23 cellular contexts compared by ENCODE assay signal in genomic region chr2:207515671-207516070, GRCh38. TPM values are rescaled to one million over a fixed set of nuclear protein-coding genes. Genes with fewer than 3 reads are reported as not detected.
A peak's percentile ranks its signal among the peaks of the same experiment; 100 is the strongest.
DNase-seq lines count a peak whose midpoint lies in the region; ATAC-seq, FAIRE-seq and TF ChIP-seq lines count a peak whose summit lies in the region.
"Had no signal": no experiment of that assay in that cellular context is flagged by ENCODE, and none has a peak within 500 bp of the region (broad histone marks: within the 10 kb centered on the region; RNA-seq: fewer than 3 reads in every experiment).

No MANE protein-coding gene starts in this region.

- H3K9me3 Mint-ChIP-seq in activated T-cell treated with anti-CD3 and anti-CD28 coated beads, Interleukin-2, amount 50 U/mL, for 4 hours: peaks cover 3% of the 10 kb centered on the region
- H3K9me3 Mint-ChIP-seq in chondrocyte (ENCODE audit: low read depth): peaks cover 8% of the 10 kb centered on the region
- H3K9me3 Mint-ChIP-seq in stimulated activated effector memory CD8-positive, alpha-beta T cell treated with anti-CD3 and anti-CD28 coated beads, Interleukin-12 subunit alpha, Interleukin-12 subunit beta, amount 100 ng/mL, for 72 hours: no peaks in the 10 kb centered on the region
- H3K9me3 Mint-ChIP-seq: naive B cell had no signal

- DNase-seq in activated T-cell treated with anti-CD3 and anti-CD28 coated beads, Interleukin-2, amount 50 U/mL, for 4 hours: no peak
- DNase-seq in activated T-cell treated with anti-CD3 and anti-CD28 coated beads, Interleukin-2, amount 50 U/mL, for 1 hour: no peak
- DNase-seq in T-helper 17 cell (no peak), chondrocyte (ENCODE audit: low spot score) (no peak), cerebellar cortex (ENCODE audit: low spot score) (no peak), HTR-8/SVneo (ENCODE audit: insufficient read length, low spot score) (no peak)
- no peak for DNase-seq in stimulated activated effector memory CD8-positive, alpha-beta T cell treated with anti-CD3 and anti-CD28 coated beads, Interleukin-12 subunit alpha, Interleukin-12 subunit beta, amount 100 ng/mL, for 72 hours (ENCODE audit: low spot score in 2 of 2)
- DNase-seq: activated CD4-positive, alpha-beta T cell treated with anti-CD3 and anti-CD28 coated beads, Interleukin-2, amount 50 U/mL, for 1 hour; adrenal gland; caudate nucleus; erythroblast; KBM-7; kidney glomerular epithelial cell; naive B cell; NCI-H2029; NCI-H345; ovary; PC-3; right cardiac atrium; SHP77 treated with DMSO at 0.1 percent for 48 hours had no signal

- H3K27me3 Mint-ChIP-seq in activated T-cell treated with anti-CD3 and anti-CD28 coated beads, Interleukin-2, amount 50 U/mL, for 4 hours (ENCODE audit: low read depth): no peaks in the 10 kb centered on the region
- H3K27me3 Mint-ChIP-seq in T-helper 17 cell (no peaks in the 10 kb centered on the region), chondrocyte (ENCODE audit: low read depth) (no peaks in the 10 kb centered on the region)
- H3K27me3 Mint-ChIP-seq: memory B cell, naive B cell had no signal

- H3K27ac Mint-ChIP-seq in T-helper 17 cell: peak overlapping the region; percentile 2
- peak overlapping the region; percentile 77 for H3K27ac Mint-ChIP-seq in chondrocyte (ENCODE audit: unreplicated experiment)
- no peak overlapping the region for H3K27ac Mint-ChIP-seq in stimulated activated effector memory CD8-positive, alpha-beta T cell treated with anti-CD3 and anti-CD28 coated beads, Interleukin-12 subunit alpha, Interleukin-12 subunit beta, amount 100 ng/mL, for 72 hours
- H3K27ac Mint-ChIP-seq: memory B cell, naive B cell had no signal

- no peak for TF ChIP-seq CTCF in chondrocyte (IDR thresholded peaks at IDR 0.05)

- FAIRE-seq in HTR-8/SVneo (lab: Jason Lieb, UNC): no peak

- H3K9me3 ChIP-seq in T-helper 17 cell (ENCODE audit: control insufficient read depth, low read length, poor library complexity, severe bottlenecking): no peaks in the 10 kb centered on the region
- H3K9me3 ChIP-seq: adrenal gland, ovary, thoracic aorta had no signal

- peaks cover 3% of the 10 kb centered on the region for H3K36me3 Mint-ChIP-seq in activated T-cell treated with anti-CD3 and anti-CD28 coated beads, Interleukin-2, amount 50 U/mL, for 4 hours (ENCODE audit: insufficient read depth)
- H3K36me3 Mint-ChIP-seq in T-helper 17 cell (ENCODE audit: low read depth) (peaks cover 8% of the 10 kb centered on the region), chondrocyte (ENCODE audit: low read depth) (no peaks in the 10 kb centered on the region)
- H3K36me3 Mint-ChIP-seq in stimulated activated effector memory CD8-positive, alpha-beta T cell treated with anti-CD3 and anti-CD28 coated beads, Interleukin-12 subunit alpha, Interleukin-12 subunit beta, amount 100 ng/mL, for 72 hours: peaks cover 8% of the 10 kb centered on the region

- H3K4me3 Mint-ChIP-seq in activated T-cell treated with anti-CD3 and anti-CD28 coated beads, Interleukin-2, amount 50 U/mL, for 4 hours: no peak overlapping the region
- no peak overlapping the region for H3K4me3 Mint-ChIP-seq in T-helper 17 cell
- no peak overlapping the region for H3K4me3 Mint-ChIP-seq in chondrocyte (ENCODE audit: unreplicated experiment)
- no peak overlapping the region for H3K4me3 Mint-ChIP-seq in stimulated activated effector memory CD8-positive, alpha-beta T cell treated with anti-CD3 and anti-CD28 coated beads, Interleukin-12 subunit alpha, Interleukin-12 subunit beta, amount 100 ng/mL, for 72 hours
- H3K4me3 Mint-ChIP-seq: memory B cell, naive B cell had no signal

- peaks cover 22% of the 10 kb centered on the region for H3K4me1 Mint-ChIP-seq in activated T-cell treated with anti-CD3 and anti-CD28 coated beads, Interleukin-2, amount 50 U/mL, for 4 hours (ENCODE audit: low read depth)
- H3K4me1 Mint-ChIP-seq in T-helper 17 cell (peaks cover 2% of the 10 kb centered on the region), chondrocyte (ENCODE audit: low read depth) (peaks cover 44% of the 10 kb centered on the region)
- H3K4me1 Mint-ChIP-seq in stimulated activated effector memory CD8-positive, alpha-beta T cell treated with anti-CD3 and anti-CD28 coated beads, Interleukin-12 subunit alpha, Interleukin-12 subunit beta, amount 100 ng/mL, for 72 hours: peaks cover 14% of the 10 kb centered on the region
- H3K4me1 Mint-ChIP-seq: memory B cell had no signal

- peak; percentile 64 to 79 for ATAC-seq in activated T-cell treated with anti-CD3 and anti-CD28 coated beads, Interleukin-2, amount 50 U/mL, for 4 hours
- peak; percentile 73 for ATAC-seq in T-helper 17 cell
- ATAC-seq in stimulated activated effector memory CD8-positive, alpha-beta T cell treated with anti-CD3 and anti-CD28 coated beads, Interleukin-12 subunit alpha, Interleukin-12 subunit beta, amount 100 ng/mL, for 72 hours: peak; percentile 81
- ATAC-seq in HG02610 (IDR thresholded peaks at IDR 0.05; ENCODE audit: unreplicated experiment): no peak
- ATAC-seq: PC-3, right cardiac atrium had no signal

RNA-seq across cellular contexts. Expression of gene CREB1, which starts 14.1 kb away (rescaled TPM):
- total RNA-seq in activated T-cell treated with anti-CD3 and anti-CD28 coated beads, Interleukin-2, amount 50 U/mL, for 4 hours: 10 to 100 TPM; 55.2 to 71.1 (median 59.5) TPM
- total RNA-seq in T-helper 17 cell: 10 to 100 TPM; 73.7 to 89.3 TPM
- total RNA-seq in chondrocyte: 48.3 to 62.3 TPM (median 54.2 TPM) in 3 replicates
